Comparison of ENCODE assay signal across 2 cellular contexts in the genomic region with DNA sequence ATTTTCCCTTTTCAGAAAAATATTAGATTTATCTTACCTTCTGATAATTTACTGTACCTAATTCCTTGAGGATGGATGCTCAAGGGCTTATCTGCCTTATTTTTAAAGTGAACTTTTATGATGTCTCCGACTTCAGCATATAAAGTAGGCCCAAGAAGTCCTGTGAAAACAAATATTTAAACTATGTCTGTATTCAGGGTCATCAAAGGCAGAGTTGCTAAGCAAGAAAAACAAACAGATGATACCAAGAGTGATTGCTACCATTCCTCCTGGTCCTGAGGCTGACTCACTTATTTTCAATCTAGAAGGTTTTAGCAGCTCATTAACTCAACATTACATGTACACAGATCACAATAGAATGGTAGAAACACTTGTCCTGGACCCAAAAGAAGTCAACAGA.
TF ChIP-seq lines count a peak whose summit lies in the region.

No MANE protein-coding gene starts in this region.

TF ChIP-seq in GM23338, 12 proteins besides CTCF, POLR2A, EP300 and RAD21 (continues in another document):
- TF ChIP-seq, protein P1, sequence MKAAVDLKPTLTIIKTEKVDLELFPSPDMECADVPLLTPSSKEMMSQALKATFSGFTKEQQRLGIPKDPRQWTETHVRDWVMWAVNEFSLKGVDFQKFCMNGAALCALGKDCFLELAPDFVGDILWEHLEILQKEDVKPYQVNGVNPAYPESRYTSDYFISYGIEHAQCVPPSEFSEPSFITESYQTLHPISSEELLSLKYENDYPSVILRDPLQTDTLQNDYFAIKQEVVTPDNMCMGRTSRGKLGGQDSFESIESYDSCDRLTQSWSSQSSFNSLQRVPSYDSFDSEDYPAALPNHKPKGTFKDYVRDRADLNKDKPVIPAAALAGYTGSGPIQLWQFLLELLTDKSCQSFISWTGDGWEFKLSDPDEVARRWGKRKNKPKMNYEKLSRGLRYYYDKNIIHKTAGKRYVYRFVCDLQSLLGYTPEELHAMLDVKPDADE (IDR thresholded peaks at IDR 0.05), result no peak
- TF ChIP-seq POLR2AphosphoS5 (IDR thresholded peaks at IDR 0.05; ENCODE audit: low read depth), result no peak
- TF ChIP-seq STAT1 (IDR thresholded peaks at IDR 0.05; ENCODE audit: unreplicated experiment), result no peak
- no peak for TF ChIP-seq EZH2phosphoT487 (IDR thresholded peaks at IDR 0.05; ENCODE audit: unreplicated experiment)
- TF ChIP-seq, protein P2, sequence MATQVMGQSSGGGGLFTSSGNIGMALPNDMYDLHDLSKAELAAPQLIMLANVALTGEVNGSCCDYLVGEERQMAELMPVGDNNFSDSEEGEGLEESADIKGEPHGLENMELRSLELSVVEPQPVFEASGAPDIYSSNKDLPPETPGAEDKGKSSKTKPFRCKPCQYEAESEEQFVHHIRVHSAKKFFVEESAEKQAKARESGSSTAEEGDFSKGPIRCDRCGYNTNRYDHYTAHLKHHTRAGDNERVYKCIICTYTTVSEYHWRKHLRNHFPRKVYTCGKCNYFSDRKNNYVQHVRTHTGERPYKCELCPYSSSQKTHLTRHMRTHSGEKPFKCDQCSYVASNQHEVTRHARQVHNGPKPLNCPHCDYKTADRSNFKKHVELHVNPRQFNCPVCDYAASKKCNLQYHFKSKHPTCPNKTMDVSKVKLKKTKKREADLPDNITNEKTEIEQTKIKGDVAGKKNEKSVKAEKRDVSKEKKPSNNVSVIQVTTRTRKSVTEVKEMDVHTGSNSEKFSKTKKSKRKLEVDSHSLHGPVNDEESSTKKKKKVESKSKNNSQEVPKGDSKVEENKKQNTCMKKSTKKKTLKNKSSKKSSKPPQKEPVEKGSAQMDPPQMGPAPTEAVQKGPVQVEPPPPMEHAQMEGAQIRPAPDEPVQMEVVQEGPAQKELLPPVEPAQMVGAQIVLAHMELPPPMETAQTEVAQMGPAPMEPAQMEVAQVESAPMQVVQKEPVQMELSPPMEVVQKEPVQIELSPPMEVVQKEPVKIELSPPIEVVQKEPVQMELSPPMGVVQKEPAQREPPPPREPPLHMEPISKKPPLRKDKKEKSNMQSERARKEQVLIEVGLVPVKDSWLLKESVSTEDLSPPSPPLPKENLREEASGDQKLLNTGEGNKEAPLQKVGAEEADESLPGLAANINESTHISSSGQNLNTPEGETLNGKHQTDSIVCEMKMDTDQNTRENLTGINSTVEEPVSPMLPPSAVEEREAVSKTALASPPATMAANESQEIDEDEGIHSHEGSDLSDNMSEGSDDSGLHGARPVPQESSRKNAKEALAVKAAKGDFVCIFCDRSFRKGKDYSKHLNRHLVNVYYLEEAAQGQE (IDR thresholded peaks at IDR 0.05; ENCODE audit: unreplicated experiment), result no peak
- TF ChIP-seq JUNB (IDR thresholded peaks at IDR 0.05; ENCODE audit: unreplicated experiment), result no peak
- no peak for TF ChIP-seq ZNF114 (CRISPR knock-in tag; IDR thresholded peaks at IDR 0.05)
- no peak for TF ChIP-seq NANOG (IDR thresholded peaks at IDR 0.05; ENCODE audit: borderline replicate concordance)
- TF ChIP-seq EZH2 (IDR thresholded peaks at IDR 0.05; ENCODE audit: low read depth, unreplicated experiment), result no peak
- no peak for TF ChIP-seq ZNF331 (CRISPR knock-in tag; IDR thresholded peaks at IDR 0.05; ENCODE audit: low read depth)

TF ChIP-seq in HepG2, 621 proteins besides CTCF, POLR2A, EP300 and RAD21 (continues in another document):
- TF ChIP-seq ZFP36L2 (CRISPR knock-in tag; IDR thresholded peaks at IDR 0.05) (no peak), IRF2 (CRISPR knock-in tag; IDR thresholded peaks at IDR 0.05) (0 out of 2 replicates have a peak, but pooled peaks have one; percentile 15), ZNF768 (CRISPR knock-in tag; IDR thresholded peaks at IDR 0.05) (no peak), CREM (IDR thresholded peaks at IDR 0.05) (0 out of 2 replicates have a peak, but pooled peaks have one; percentile 24), CREM (CRISPR knock-in tag; IDR thresholded peaks at IDR 0.05) (no peak), SOX6 (IDR thresholded peaks at IDR 0.05) (no peak), SOX6 (CRISPR knock-in tag; IDR thresholded peaks at IDR 0.05) (peak; percentile 82; the same call in 1 of the 2 replicates), HNF4A (CRISPR knock-in tag; IDR thresholded peaks at IDR 0.05) (peak; percentile 42; the same call in 1 of the 2 replicates), ZFP36L1 (CRISPR knock-in tag; IDR thresholded peaks at IDR 0.05) (no peak), ZNF660 (CRISPR knock-in tag; IDR thresholded peaks at IDR 0.05; ENCODE audit: borderline replicate concordance, low read depth) (no peak), ZNF773 (CRISPR knock-in tag; IDR thresholded peaks at IDR 0.05; ENCODE audit: borderline replicate concordance) (no peak), ELF3 (CRISPR knock-in tag; IDR thresholded peaks at IDR 0.05) (peak; percentile 49; the same call in 1 of the 2 replicates), JUND (CRISPR knock-in tag; IDR thresholded peaks at IDR 0.05) (peak; percentile 50; the same call in 1 of the 2 replicates), ISL2 (CRISPR knock-in tag; IDR thresholded peaks at IDR 0.05) (peak; percentile 73; the same call in 1 of the 2 replicates), ZNF703 (CRISPR knock-in tag; IDR thresholded peaks at IDR 0.05; ENCODE audit: borderline replicate concordance) (no peak), MXI1 (IDR thresholded peaks at IDR 0.05; ENCODE audit: borderline replicate concordance, low read depth, low read length) (peak; percentile 14; the same call in 1 of the 3 replicates), MBD4 (IDR thresholded peaks at IDR 0.05; ENCODE audit: borderline replicate concordance, low read length) (no peak), RFX3 (CRISPR knock-in tag; IDR thresholded peaks at IDR 0.05) (peak; percentile 61), SNAI1 (CRISPR knock-in tag; IDR thresholded peaks at IDR 0.05; ENCODE audit: borderline replicate concordance) (no peak), FOXP1 (IDR thresholded peaks at IDR 0.05) (no peak), FOXP1 (CRISPR knock-in tag; IDR thresholded peaks at IDR 0.05) (peak; percentile 71), ZNF850 (CRISPR knock-in tag; conservative IDR thresholded peaks at IDR 0.05) (no peak), TCF7 (IDR thresholded peaks at IDR 0.05; ENCODE audit: low read depth) (peak; percentile 81), FOXA1 (IDR thresholded peaks at IDR 0.05) (no peak), FOXA1 (CRISPR knock-in tag; IDR thresholded peaks at IDR 0.05) (0 out of 2 replicates have a peak, but pooled peaks have one; percentile 47), NONO (IDR thresholded peaks at IDR 0.05) (no peak), NONO (CRISPR knock-in tag; conservative IDR thresholded peaks at IDR 0.05) (no peak), ZNF878 (CRISPR knock-in tag; IDR thresholded peaks at IDR 0.05) (peak; percentile 23; the same call in 1 of the 2 replicates), MIXL1 (CRISPR knock-in tag; IDR thresholded peaks at IDR 0.05) (peak; percentile 74), MED1 (CRISPR knock-in tag; IDR thresholded peaks at IDR 0.05) (peak; percentile 77), RARA (CRISPR knock-in tag; IDR thresholded peaks at IDR 0.05) (peak; percentile 79), RXRB (CRISPR knock-in tag; IDR thresholded peaks at IDR 0.05; ENCODE audit: borderline replicate concordance) (peak; percentile 75), JDP2 (CRISPR knock-in tag; IDR thresholded peaks at IDR 0.05; ENCODE audit: borderline replicate concordance) (no peak), ZNF12 (CRISPR knock-in tag; IDR thresholded peaks at IDR 0.05) (peak; percentile 21; the same call in 1 of the 2 replicates), TCF7L2 (IDR thresholded peaks at IDR 0.05; ENCODE audit: low read depth, low read length) (peak; percentile 49; the same call in 1 of the 2 replicates), ZFYVE20 (CRISPR knock-in tag; IDR thresholded peaks at IDR 0.05; ENCODE audit: borderline replicate concordance, low read depth) (no peak)
- TF ChIP-seq, protein P3, sequence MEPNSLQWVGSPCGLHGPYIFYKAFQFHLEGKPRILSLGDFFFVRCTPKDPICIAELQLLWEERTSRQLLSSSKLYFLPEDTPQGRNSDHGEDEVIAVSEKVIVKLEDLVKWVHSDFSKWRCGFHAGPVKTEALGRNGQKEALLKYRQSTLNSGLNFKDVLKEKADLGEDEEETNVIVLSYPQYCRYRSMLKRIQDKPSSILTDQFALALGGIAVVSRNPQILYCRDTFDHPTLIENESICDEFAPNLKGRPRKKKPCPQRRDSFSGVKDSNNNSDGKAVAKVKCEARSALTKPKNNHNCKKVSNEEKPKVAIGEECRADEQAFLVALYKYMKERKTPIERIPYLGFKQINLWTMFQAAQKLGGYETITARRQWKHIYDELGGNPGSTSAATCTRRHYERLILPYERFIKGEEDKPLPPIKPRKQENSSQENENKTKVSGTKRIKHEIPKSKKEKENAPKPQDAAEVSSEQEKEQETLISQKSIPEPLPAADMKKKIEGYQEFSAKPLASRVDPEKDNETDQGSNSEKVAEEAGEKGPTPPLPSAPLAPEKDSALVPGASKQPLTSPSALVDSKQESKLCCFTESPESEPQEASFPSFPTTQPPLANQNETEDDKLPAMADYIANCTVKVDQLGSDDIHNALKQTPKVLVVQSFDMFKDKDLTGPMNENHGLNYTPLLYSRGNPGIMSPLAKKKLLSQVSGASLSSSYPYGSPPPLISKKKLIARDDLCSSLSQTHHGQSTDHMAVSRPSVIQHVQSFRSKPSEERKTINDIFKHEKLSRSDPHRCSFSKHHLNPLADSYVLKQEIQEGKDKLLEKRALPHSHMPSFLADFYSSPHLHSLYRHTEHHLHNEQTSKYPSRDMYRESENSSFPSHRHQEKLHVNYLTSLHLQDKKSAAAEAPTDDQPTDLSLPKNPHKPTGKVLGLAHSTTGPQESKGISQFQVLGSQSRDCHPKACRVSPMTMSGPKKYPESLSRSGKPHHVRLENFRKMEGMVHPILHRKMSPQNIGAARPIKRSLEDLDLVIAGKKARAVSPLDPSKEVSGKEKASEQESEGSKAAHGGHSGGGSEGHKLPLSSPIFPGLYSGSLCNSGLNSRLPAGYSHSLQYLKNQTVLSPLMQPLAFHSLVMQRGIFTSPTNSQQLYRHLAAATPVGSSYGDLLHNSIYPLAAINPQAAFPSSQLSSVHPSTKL (CRISPR knock-in tag; IDR thresholded peaks at IDR 0.05), result peak; percentile 93
- TF ChIP-seq, protein P4, sequence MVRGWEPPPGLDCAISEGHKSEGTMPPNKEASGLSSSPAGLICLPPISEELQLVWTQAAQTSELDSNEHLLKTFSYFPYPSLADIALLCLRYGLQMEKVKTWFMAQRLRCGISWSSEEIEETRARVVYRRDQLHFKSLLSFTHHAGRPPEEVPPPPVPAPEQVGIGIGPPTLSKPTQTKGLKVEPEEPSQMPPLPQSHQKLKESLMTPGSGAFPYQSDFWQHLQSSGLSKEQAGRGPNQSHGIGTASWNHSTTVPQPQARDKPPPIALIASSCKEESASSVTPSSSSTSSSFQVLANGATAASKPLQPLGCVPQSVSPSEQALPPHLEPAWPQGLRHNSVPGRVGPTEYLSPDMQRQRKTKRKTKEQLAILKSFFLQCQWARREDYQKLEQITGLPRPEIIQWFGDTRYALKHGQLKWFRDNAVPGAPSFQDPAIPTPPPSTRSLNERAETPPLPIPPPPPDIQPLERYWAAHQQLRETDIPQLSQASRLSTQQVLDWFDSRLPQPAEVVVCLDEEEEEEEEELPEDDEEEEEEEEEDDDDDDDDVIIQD (CRISPR knock-in tag; IDR thresholded peaks at IDR 0.05; ENCODE audit: low read depth), result 0 out of 2 replicates have a peak, but pooled peaks have one; percentile 52
- TF ChIP-seq, protein P5, sequence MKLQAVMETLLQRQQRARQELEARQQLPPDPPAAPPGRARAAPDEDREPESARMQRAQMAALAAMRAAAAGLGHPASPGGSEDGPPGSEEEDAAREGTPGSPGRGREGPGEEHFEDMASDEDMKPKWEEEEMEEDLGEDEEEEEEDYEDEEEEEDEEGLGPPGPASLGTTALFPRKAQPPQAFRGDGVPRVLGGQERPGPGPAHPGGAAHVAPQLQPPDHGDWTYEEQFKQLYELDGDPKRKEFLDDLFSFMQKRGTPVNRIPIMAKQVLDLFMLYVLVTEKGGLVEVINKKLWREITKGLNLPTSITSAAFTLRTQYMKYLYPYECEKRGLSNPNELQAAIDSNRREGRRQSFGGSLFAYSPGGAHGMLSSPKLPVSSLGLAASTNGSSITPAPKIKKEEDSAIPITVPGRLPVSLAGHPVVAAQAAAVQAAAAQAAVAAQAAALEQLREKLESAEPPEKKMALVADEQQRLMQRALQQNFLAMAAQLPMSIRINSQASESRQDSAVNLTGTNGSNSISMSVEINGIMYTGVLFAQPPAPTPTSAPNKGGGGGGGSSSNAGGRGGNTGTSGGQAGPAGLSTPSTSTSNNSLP (IDR thresholded peaks at IDR 0.05; ENCODE audit: low read depth, low read length), result peak; percentile 86
- TF ChIP-seq, protein P6, sequence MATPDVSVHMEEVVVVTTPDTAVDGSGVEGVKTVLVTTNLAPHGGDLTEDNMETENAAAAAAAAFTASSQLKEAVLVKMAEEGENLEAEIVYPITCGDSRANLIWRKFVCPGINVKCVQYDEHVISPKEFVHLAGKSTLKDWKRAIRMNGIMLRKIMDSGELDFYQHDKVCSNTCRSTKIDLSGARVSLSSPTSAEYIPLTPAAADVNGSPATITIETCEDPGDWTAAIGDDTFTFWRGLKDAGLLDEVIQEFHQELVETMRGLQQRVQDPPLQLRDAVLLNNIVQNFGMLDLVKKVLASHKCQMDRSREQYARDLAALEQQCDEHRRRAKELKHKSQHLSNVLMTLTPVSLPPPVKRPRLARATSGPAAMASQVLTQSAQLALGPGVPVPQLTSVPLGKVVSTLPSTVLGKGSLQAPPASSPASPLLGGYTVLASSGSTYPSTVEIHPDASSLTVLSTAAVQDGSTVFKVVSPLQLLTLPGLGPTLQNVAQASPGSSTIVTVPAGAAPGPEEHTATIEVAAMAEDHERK (CRISPR knock-in tag; IDR thresholded peaks at IDR 0.05; ENCODE audit: low read depth), result 0 out of 2 replicates have a peak, but pooled peaks have one; percentile 34
- TF ChIP-seq, protein P7, sequence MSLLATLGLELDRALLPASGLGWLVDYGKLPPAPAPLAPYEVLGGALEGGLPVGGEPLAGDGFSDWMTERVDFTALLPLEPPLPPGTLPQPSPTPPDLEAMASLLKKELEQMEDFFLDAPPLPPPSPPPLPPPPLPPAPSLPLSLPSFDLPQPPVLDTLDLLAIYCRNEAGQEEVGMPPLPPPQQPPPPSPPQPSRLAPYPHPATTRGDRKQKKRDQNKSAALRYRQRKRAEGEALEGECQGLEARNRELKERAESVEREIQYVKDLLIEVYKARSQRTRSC (CRISPR knock-in tag; IDR thresholded peaks at IDR 0.05; ENCODE audit: low read depth), result no peak
